8 cellular contexts compared by ENCODE assay signal in genomic region chr1:35707253-35708178, GRCh38. TPM values are rescaled to one million over a fixed set of nuclear protein-coding genes. Genes with fewer than 3 reads are reported as not detected.
DNase-seq lines count a peak whose midpoint lies in the region; ATAC-seq and TF ChIP-seq lines count a peak whose summit lies in the region.

No MANE protein-coding gene starts in this region.

- ATAC-seq in naive B cell (ENCODE audit: low read depth in 2 of 2) (peak; percentile 47 to 54), HG03135 (IDR thresholded peaks at IDR 0.05; ENCODE audit: unreplicated experiment) (no peak)

- CTCF ChIA-PET in activated CD4-positive, alpha-beta memory T cell treated with anti-CD3 and anti-CD28 coated beads, Interleukin-2, amount 10 ng/mL, durations not matched to agents 7 days and 5 days (lab: Charles Lee): interaction anchor here (0.9 to 2.4 kb wide), 4 partner anchors 8 to 143 kb away, joined by 3 to 12 read pairs (median 4); no protein-coding TSS in a partner anchor

- H3K4me1 Mint-ChIP-seq in activated CD4-positive, alpha-beta memory T cell treated with anti-CD3 and anti-CD28 coated beads, Interleukin-2, amount 10 ng/mL, durations not matched to agents 7 days and 5 days: peaks cover 19% of the 10 kb centered on the region
- peaks cover 10 to 20% (median 19%) of the 10 kb centered on the region in 3 donors for H3K4me1 Mint-ChIP-seq in naive B cell
- peaks cover 15% of the 10 kb centered on the region for H3K4me1 Mint-ChIP-seq in type B pancreatic cell (ENCODE audit: unreplicated experiment)

- H3K4me3 ChIP-seq in epithelial cell of esophagus (ENCODE audit: low read length): peak overlapping the region; percentile 23

- DNase-seq in DMS153 (lab: John Stamatoyannopoulos, UW) (peak; percentile 68), NCI-H146 (lab: John Stamatoyannopoulos, UW) (peak; percentile 82), epithelial cell of esophagus (ENCODE audit: low read depth) (no peak), naive B cell (no peak), type B pancreatic cell (ENCODE audit: extremely low spot score, unreplicated experiment) (peak; percentile 69)
- no peak for DNase-seq in activated CD4-positive, alpha-beta memory T cell treated with anti-CD3 and anti-CD28 coated beads, Interleukin-2, amount 10 ng/mL, durations not matched to agents 7 days and 5 days
- no peak for DNase-seq in NK-92 treated with Interleukin-12 subunit alpha and Interleukin-12 subunit beta, amount 100 ng/mL, for 24 hours (lab: John Stamatoyannopoulos, UW)

- peak overlapping the region; percentile 69 for H3K4me3 Mint-ChIP-seq in activated CD4-positive, alpha-beta memory T cell treated with anti-CD3 and anti-CD28 coated beads, Interleukin-2, amount 10 ng/mL, durations not matched to agents 7 days and 5 days
- H3K4me3 Mint-ChIP-seq in naive B cell (peak overlapping the region; percentile 71 to 88 (median 87)), type B pancreatic cell (peak overlapping the region; percentile 90)

- POLR2A ChIA-PET in activated CD4-positive, alpha-beta memory T cell treated with anti-CD3 and anti-CD28 coated beads, Interleukin-2, amount 10 ng/mL, durations not matched to agents 7 days and 5 days (lab: Charles Lee): interaction anchor here (0.9 to 1.5 kb wide), 4 partner anchors 10 to 135 kb away, joined by 3 to 6 read pairs (median 4); partner anchors contain the start of genes CLSPN and TFAP2E

- TF ChIP-seq CTCF in epithelial cell of esophagus (IDR thresholded peaks at IDR 0.05; ENCODE audit: insufficient read depth, low read depth, low read length, missing control alignments): no peak
- TF ChIP-seq CTCF in type B pancreatic cell (conservative IDR thresholded peaks at IDR 0.05): no peak

- H3K27ac Mint-ChIP-seq in activated CD4-positive, alpha-beta memory T cell treated with anti-CD3 and anti-CD28 coated beads, Interleukin-2, amount 10 ng/mL, durations not matched to agents 7 days and 5 days: no peak overlapping the region
- peak overlapping the region in 2 of 6 donors; percentile 22 to 66 for H3K27ac Mint-ChIP-seq in naive B cell
- H3K27ac Mint-ChIP-seq in type B pancreatic cell: peak overlapping the region; percentile 7

- peaks cover 49% of the 10 kb centered on the region for H3K27me3 Mint-ChIP-seq in activated CD4-positive, alpha-beta memory T cell treated with anti-CD3 and anti-CD28 coated beads, Interleukin-2, amount 10 ng/mL, durations not matched to agents 7 days and 5 days
- H3K27me3 Mint-ChIP-seq in naive B cell (peaks cover 56 to 62% (median 57%) of the 10 kb centered on the region in 3 donors), type B pancreatic cell (peaks cover 68% of the 10 kb centered on the region)

- no peaks in the 10 kb centered on the region for H3K9me3 Mint-ChIP-seq in activated CD4-positive, alpha-beta memory T cell treated with anti-CD3 and anti-CD28 coated beads, Interleukin-2, amount 10 ng/mL, durations not matched to agents 7 days and 5 days
- H3K9me3 Mint-ChIP-seq in naive B cell: no peaks in the 10 kb centered on the region
- H3K9me3 Mint-ChIP-seq in type B pancreatic cell: no peaks in the 10 kb centered on the region

- no peaks in the 10 kb centered on the region for H3K36me3 Mint-ChIP-seq in activated CD4-positive, alpha-beta memory T cell treated with anti-CD3 and anti-CD28 coated beads, Interleukin-2, amount 10 ng/mL, durations not matched to agents 7 days and 5 days (ENCODE audit: low read depth)
- H3K36me3 Mint-ChIP-seq in naive B cell (no peaks in the 10 kb centered on the region), type B pancreatic cell (no peaks in the 10 kb centered on the region)

RNA-seq across cellular contexts. Expression of gene C1orf216, which starts 11.2 kb away (rescaled TPM):
- 10 to 100 TPM; 12.2 to 13.1 TPM for total RNA-seq in activated CD4-positive, alpha-beta memory T cell treated with anti-CD3 and anti-CD28 coated beads, Interleukin-2, amount 10 ng/mL, durations not matched to agents 7 days and 5 days
- 1 to 10 TPM in 5 of 6 donors, under 1 TPM in 1; 0.73 to 3.9 (median 1.3) TPM for polyA plus RNA-seq in naive B cell (ENCODE audit: low read depth in 6 of 6)
- 3.3 and 10.0 TPM in 2 replicates for total RNA-seq in type B pancreatic cell (ENCODE audit: low replicate concordance)

Comparison
In these comparisons a context has a peak if more than half of its experiments do, and no peak if none do; other contexts are left out.
1. DNase-seq: peak in DMS153 (single experiment), NCI-H146 (single experiment) and type B pancreatic cell (single experiment); none in activated CD4-positive, alpha-beta memory T cell treated with anti-CD3 and anti-CD28 coated beads, Interleukin-2, amount 10 ng/mL, durations not matched to agents 7 days and 5 days (single experiment), epithelial cell of esophagus (single experiment), naive B cell (single experiment) and NK-92 treated with Interleukin-12 subunit alpha and Interleukin-12 subunit beta, amount 100 ng/mL, for 24 hours (single experiment).
2. Peak in every context shown above with its lines, with median percentiles within 50 percentile points of each other: H3K4me3 Mint-ChIP-seq.